In genomic region chr20:17568972-17569471, GRCh38 we compare ENCODE assay signal across 1 cellular context.
TF ChIP-seq lines count a peak whose summit lies in the region.

No MANE protein-coding gene starts in this region.

TF ChIP-seq in HepG2, 621 proteins besides CTCF, POLR2A, EP300 and RAD21 (continued from another document and continues in another):
- TF ChIP-seq, protein P1, sequence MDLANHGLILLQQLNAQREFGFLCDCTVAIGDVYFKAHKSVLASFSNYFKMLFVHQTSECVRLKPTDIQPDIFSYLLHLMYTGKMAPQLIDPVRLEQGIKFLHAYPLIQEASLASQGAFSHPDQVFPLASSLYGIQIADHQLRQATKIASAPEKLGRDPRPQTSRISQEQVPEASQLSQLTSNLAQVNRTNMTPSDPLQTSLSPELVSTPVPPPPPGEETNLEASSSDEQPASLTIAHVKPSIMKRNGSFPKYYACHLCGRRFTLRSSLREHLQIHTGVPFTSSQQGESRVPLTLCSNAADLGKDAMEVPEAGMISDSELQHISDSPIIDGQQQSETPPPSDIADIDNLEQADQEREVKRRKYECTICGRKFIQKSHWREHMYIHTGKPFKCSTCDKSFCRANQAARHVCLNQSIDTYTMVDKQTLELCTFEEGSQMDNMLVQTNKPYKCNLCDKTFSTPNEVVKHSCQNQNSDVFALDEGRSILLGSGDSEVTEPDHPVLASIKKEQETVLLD (CRISPR knock-in tag; IDR thresholded peaks at IDR 0.05; ENCODE audit: low read depth): no peak
- TF ChIP-seq HCFC1 (IDR thresholded peaks at IDR 0.05; ENCODE audit: low read depth, low read length) (no peak), ZNF550 (CRISPR knock-in tag; IDR thresholded peaks at IDR 0.05; ENCODE audit: borderline replicate concordance) (no peak), SALL2 (CRISPR knock-in tag; IDR thresholded peaks at IDR 0.05) (peak; percentile 34; the same call in 1 of the 2 replicates), IRX3 (CRISPR knock-in tag; IDR thresholded peaks at IDR 0.05; ENCODE audit: borderline replicate concordance, low read depth) (no peak), SRSF1 (optimal IDR thresholded peaks at IDR 0.05; ENCODE audit: low read depth, low read length) (no peak), ZEB1 (IDR thresholded peaks at IDR 0.05; ENCODE audit: insufficient replicate concordance, low read depth) (no peak), POGZ (CRISPR knock-in tag; IDR thresholded peaks at IDR 0.05) (no peak), STAG1 (CRISPR knock-in tag; IDR thresholded peaks at IDR 0.05) (0 out of 2 replicates have a peak, but pooled peaks have one; percentile 9), ZNF230 (CRISPR knock-in tag; IDR thresholded peaks at IDR 0.05) (peak; percentile 80; the same call in 1 of the 2 replicates), ZNF674 (CRISPR knock-in tag; IDR thresholded peaks at IDR 0.05; ENCODE audit: low read depth) (no peak), ZNF605 (CRISPR knock-in tag; IDR thresholded peaks at IDR 0.05) (peak; percentile 5; the same call in 1 of the 2 replicates), HOXA5 (CRISPR knock-in tag; IDR thresholded peaks at IDR 0.05) (peak; percentile 72), RCOR2 (CRISPR knock-in tag; IDR thresholded peaks at IDR 0.05) (peak; percentile 32; the same call in 1 of the 2 replicates), ZNF687 (CRISPR knock-in tag; IDR thresholded peaks at IDR 0.05) (peak; percentile 65), WIZ (CRISPR knock-in tag; IDR thresholded peaks at IDR 0.05) (no peak), PAX8 (CRISPR knock-in tag; IDR thresholded peaks at IDR 0.05; ENCODE audit: borderline replicate concordance) (0 out of 2 replicates have a peak, but pooled peaks have one; percentile 71), ZFYVE20 (CRISPR knock-in tag; IDR thresholded peaks at IDR 0.05; ENCODE audit: borderline replicate concordance, low read depth) (no peak), ZNF558 (CRISPR knock-in tag; IDR thresholded peaks at IDR 0.05; ENCODE audit: borderline replicate concordance) (0 out of 2 replicates have a peak, but pooled peaks have one; percentile 45), HMG20A (CRISPR knock-in tag; IDR thresholded peaks at IDR 0.05; ENCODE audit: borderline replicate concordance) (peak; percentile 44; the same call in 1 of the 2 replicates), JARID2 (CRISPR knock-in tag; IDR thresholded peaks at IDR 0.05; ENCODE audit: insufficient replicate concordance) (no peak), KDM4B (CRISPR knock-in tag; IDR thresholded peaks at IDR 0.05) (no peak), TMF1 (CRISPR knock-in tag; IDR thresholded peaks at IDR 0.05; ENCODE audit: low read depth) (no peak), DRAP1 (CRISPR knock-in tag; IDR thresholded peaks at IDR 0.05) (peak; percentile 46; the same call in 1 of the 2 replicates), NR2F1 (CRISPR knock-in tag; IDR thresholded peaks at IDR 0.05) (0 out of 4 replicates have a peak, but pooled peaks of 1 of the 2 experiments have one; percentile 50), ZNF512 (CRISPR knock-in tag; IDR thresholded peaks at IDR 0.05) (no peak), MLLT10 (CRISPR knock-in tag; IDR thresholded peaks at IDR 0.05) (no peak), ZFX (CRISPR knock-in tag; IDR thresholded peaks at IDR 0.05; ENCODE audit: low read depth) (peak; percentile 63)
- TF ChIP-seq, protein P2, sequence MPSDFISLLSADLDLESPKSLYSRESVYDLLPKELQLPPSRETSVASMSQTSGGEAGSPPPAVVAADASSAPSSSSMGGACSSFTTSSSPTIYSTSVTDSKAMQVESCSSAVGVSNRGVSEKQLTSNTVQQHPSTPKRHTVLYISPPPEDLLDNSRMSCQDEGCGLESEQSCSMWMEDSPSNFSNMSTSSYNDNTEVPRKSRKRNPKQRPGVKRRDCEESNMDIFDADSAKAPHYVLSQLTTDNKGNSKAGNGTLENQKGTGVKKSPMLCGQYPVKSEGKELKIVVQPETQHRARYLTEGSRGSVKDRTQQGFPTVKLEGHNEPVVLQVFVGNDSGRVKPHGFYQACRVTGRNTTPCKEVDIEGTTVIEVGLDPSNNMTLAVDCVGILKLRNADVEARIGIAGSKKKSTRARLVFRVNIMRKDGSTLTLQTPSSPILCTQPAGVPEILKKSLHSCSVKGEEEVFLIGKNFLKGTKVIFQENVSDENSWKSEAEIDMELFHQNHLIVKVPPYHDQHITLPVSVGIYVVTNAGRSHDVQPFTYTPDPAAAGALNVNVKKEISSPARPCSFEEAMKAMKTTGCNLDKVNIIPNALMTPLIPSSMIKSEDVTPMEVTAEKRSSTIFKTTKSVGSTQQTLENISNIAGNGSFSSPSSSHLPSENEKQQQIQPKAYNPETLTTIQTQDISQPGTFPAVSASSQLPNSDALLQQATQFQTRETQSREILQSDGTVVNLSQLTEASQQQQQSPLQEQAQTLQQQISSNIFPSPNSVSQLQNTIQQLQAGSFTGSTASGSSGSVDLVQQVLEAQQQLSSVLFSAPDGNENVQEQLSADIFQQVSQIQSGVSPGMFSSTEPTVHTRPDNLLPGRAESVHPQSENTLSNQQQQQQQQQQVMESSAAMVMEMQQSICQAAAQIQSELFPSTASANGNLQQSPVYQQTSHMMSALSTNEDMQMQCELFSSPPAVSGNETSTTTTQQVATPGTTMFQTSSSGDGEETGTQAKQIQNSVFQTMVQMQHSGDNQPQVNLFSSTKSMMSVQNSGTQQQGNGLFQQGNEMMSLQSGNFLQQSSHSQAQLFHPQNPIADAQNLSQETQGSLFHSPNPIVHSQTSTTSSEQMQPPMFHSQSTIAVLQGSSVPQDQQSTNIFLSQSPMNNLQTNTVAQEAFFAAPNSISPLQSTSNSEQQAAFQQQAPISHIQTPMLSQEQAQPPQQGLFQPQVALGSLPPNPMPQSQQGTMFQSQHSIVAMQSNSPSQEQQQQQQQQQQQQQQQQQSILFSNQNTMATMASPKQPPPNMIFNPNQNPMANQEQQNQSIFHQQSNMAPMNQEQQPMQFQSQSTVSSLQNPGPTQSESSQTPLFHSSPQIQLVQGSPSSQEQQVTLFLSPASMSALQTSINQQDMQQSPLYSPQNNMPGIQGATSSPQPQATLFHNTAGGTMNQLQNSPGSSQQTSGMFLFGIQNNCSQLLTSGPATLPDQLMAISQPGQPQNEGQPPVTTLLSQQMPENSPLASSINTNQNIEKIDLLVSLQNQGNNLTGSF (CRISPR knock-in tag; IDR thresholded peaks at IDR 0.05): 0 out of 2 replicates have a peak, but pooled peaks have one; percentile 22
- TF ChIP-seq, protein P3, sequence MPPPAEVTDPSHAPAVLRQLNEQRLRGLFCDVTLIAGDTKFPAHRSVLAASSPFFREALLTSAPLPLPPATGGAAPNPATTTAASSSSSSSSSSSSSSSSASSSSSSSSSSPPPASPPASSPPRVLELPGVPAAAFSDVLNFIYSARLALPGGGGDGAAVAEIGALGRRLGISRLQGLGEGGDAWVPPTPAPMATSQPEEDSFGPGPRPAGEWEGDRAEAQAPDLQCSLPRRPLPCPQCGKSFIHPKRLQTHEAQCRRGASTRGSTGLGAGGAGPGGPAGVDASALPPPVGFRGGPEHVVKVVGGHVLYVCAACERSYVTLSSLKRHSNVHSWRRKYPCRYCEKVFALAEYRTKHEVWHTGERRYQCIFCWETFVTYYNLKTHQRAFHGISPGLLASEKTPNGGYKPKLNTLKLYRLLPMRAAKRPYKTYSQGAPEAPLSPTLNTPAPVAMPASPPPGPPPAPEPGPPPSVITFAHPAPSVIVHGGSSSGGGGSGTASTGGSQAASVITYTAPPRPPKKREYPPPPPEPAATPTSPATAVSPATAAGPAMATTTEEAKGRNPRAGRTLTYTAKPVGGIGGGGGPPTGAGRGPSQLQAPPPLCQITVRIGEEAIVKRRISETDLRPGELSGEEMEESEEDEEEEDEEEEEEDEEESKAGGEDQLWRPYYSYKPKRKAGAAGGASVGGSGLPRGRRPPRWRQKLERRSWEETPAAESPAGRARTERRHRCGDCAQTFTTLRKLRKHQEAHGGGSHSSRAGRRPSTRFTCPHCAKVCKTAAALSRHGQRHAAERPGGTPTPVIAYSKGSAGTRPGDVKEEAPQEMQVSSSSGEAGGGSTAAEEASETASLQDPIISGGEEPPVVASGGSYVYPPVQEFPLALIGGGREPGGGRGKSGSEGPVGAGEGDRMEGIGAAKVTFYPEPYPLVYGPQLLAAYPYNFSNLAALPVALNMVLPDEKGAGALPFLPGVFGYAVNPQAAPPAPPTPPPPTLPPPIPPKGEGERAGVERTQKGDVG (CRISPR knock-in tag; IDR thresholded peaks at IDR 0.05; ENCODE audit: borderline replicate concordance): no peak
- TF ChIP-seq, protein P4, sequence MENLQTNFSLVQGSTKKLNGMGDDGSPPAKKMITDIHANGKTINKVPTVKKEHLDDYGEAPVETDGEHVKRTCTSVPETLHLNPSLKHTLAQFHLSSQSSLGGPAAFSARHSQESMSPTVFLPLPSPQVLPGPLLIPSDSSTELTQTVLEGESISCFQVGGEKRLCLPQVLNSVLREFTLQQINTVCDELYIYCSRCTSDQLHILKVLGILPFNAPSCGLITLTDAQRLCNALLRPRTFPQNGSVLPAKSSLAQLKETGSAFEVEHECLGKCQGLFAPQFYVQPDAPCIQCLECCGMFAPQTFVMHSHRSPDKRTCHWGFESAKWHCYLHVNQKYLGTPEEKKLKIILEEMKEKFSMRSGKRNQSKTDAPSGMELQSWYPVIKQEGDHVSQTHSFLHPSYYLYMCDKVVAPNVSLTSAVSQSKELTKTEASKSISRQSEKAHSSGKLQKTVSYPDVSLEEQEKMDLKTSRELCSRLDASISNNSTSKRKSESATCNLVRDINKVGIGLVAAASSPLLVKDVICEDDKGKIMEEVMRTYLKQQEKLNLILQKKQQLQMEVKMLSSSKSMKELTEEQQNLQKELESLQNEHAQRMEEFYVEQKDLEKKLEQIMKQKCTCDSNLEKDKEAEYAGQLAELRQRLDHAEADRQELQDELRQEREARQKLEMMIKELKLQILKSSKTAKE (CRISPR knock-in tag; IDR thresholded peaks at IDR 0.05; ENCODE audit: borderline replicate concordance): no peak
- TF ChIP-seq, protein P5, sequence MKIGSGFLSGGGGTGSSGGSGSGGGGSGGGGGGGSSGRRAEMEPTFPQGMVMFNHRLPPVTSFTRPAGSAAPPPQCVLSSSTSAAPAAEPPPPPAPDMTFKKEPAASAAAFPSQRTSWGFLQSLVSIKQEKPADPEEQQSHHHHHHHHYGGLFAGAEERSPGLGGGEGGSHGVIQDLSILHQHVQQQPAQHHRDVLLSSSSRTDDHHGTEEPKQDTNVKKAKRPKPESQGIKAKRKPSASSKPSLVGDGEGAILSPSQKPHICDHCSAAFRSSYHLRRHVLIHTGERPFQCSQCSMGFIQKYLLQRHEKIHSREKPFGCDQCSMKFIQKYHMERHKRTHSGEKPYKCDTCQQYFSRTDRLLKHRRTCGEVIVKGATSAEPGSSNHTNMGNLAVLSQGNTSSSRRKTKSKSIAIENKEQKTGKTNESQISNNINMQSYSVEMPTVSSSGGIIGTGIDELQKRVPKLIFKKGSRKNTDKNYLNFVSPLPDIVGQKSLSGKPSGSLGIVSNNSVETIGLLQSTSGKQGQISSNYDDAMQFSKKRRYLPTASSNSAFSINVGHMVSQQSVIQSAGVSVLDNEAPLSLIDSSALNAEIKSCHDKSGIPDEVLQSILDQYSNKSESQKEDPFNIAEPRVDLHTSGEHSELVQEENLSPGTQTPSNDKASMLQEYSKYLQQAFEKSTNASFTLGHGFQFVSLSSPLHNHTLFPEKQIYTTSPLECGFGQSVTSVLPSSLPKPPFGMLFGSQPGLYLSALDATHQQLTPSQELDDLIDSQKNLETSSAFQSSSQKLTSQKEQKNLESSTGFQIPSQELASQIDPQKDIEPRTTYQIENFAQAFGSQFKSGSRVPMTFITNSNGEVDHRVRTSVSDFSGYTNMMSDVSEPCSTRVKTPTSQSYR (CRISPR knock-in tag; IDR thresholded peaks at IDR 0.05; ENCODE audit: borderline replicate concordance): peak; percentile 53
